In genomic region chr6:16414205-16414604, GRCh38 we compare ENCODE assay signal across 10 cellular contexts.
DNase-seq lines count a peak whose midpoint lies in the region; ATAC-seq lines count a peak whose summit lies in the region.
"Had no signal": no experiment of that assay in that cellular context is flagged by ENCODE, and none has a peak within 500 bp of the region (broad histone marks: within the 10 kb centered on the region; RNA-seq: fewer than 3 reads in every experiment).

No MANE protein-coding gene starts in this region.

- POLR2A ChIA-PET in activated CD8-positive, alpha-beta T cell treated with anti-CD3 and anti-CD28 coated beads, Interleukin-2, amount 10 ng/mL, durations not matched to agents 7 days and 5 days (lab: Charles Lee): no interaction called here

- peaks cover 32% of the 10 kb centered on the region for H3K4me1 Mint-ChIP-seq in activated CD8-positive, alpha-beta T cell treated with anti-CD3 and anti-CD28 coated beads, Interleukin-2, amount 10 ng/mL, durations not matched to agents 7 days and 5 days (ENCODE audit: low read depth)

- peak overlapping the region; percentile 77 for H3K27ac Mint-ChIP-seq in activated CD8-positive, alpha-beta T cell treated with anti-CD3 and anti-CD28 coated beads, Interleukin-2, amount 10 ng/mL, durations not matched to agents 7 days and 5 days

- ATAC-seq in HG02885 (IDR thresholded peaks at IDR 0.05; ENCODE audit: poor library complexity, unreplicated experiment): peak; percentile 72
- no peak for ATAC-seq in activated CD8-positive, alpha-beta T cell treated with anti-CD3 and anti-CD28 coated beads, Interleukin-2, amount 10 ng/mL, durations not matched to agents 7 days and 5 days

- peak overlapping the region; percentile 67 for H3K4me3 Mint-ChIP-seq in activated CD8-positive, alpha-beta T cell treated with anti-CD3 and anti-CD28 coated beads, Interleukin-2, amount 10 ng/mL, durations not matched to agents 7 days and 5 days
- H3K4me3 Mint-ChIP-seq: neural crest cell had no signal

- H3K27me3 Mint-ChIP-seq in activated CD8-positive, alpha-beta T cell treated with anti-CD3 and anti-CD28 coated beads, Interleukin-2, amount 10 ng/mL, durations not matched to agents 7 days and 5 days (ENCODE audit: low read depth): no peaks in the 10 kb centered on the region

- CTCF ChIA-PET in activated CD8-positive, alpha-beta T cell treated with anti-CD3 and anti-CD28 coated beads, Interleukin-2, amount 10 ng/mL, durations not matched to agents 7 days and 5 days (lab: Charles Lee): interaction anchor here (1.1 to 2.2 kb wide), 10 partner anchors 11 to 357 kb away, joined by 3 to 8 read pairs (median 4); no protein-coding TSS in a partner anchor

- H3K36me3 Mint-ChIP-seq in activated CD8-positive, alpha-beta T cell treated with anti-CD3 and anti-CD28 coated beads, Interleukin-2, amount 10 ng/mL, durations not matched to agents 7 days and 5 days (ENCODE audit: low read depth): peaks cover 10% of the 10 kb centered on the region

- peak; percentile 8 for DNase-seq in activated T-cell treated with anti-CD3 and anti-CD28 coated beads for 24 hours (ENCODE audit: low read depth)
- no peak for DNase-seq in activated T-cell treated with anti-CD3 and anti-CD28 coated beads, Interleukin-2, amount 50 U/mL, for 1 hour
- DNase-seq in activated CD8-positive, alpha-beta T cell treated with anti-CD3 and anti-CD28 coated beads, Interleukin-2, amount 10 ng/mL, durations not matched to agents 7 days and 5 days: no peak
- peak; percentile 29 to 60 for DNase-seq in stimulated activated CD4-positive, alpha-beta T cell treated with anti-CD3 and anti-CD28 coated beads, Interleukin-2, amount 100 ng/mL, for 24 hours
- DNase-seq in NCI-H2171 treated with DMSO at 0.1 percent for 48 hours (lab: John Stamatoyannopoulos, UW): no peak
- DNase-seq in HuH-7.5 (ENCODE audit: low spot score): no peak
- no peak for DNase-seq in NCI-H1930 (lab: John Stamatoyannopoulos, UW)
- DNase-seq: ACHN had no signal

- no peaks in the 10 kb centered on the region for H3K9me3 Mint-ChIP-seq in activated CD8-positive, alpha-beta T cell treated with anti-CD3 and anti-CD28 coated beads, Interleukin-2, amount 10 ng/mL, durations not matched to agents 7 days and 5 days (ENCODE audit: insufficient read depth)
- H3K9me3 Mint-ChIP-seq: neural crest cell had no signal

Comparison
In these comparisons a context has a peak if more than half of its experiments do, and no peak if none do; other contexts are left out.
1. DNase-seq: peak in activated T-cell treated with anti-CD3 and anti-CD28 coated beads for 24 hours (single experiment) and stimulated activated CD4-positive, alpha-beta T cell treated with anti-CD3 and anti-CD28 coated beads, Interleukin-2, amount 100 ng/mL, for 24 hours (2 of 2); none in activated T-cell treated with anti-CD3 and anti-CD28 coated beads, Interleukin-2, amount 50 U/mL, for 1 hour (single experiment), activated CD8-positive, alpha-beta T cell treated with anti-CD3 and anti-CD28 coated beads, Interleukin-2, amount 10 ng/mL, durations not matched to agents 7 days and 5 days (single experiment), NCI-H2171 treated with DMSO at 0.1 percent for 48 hours (single experiment), HuH-7.5 (single experiment) and NCI-H1930 (0 of 2).